ENCODE assay signal across 8 cellular contexts in genomic region chr1:161158316-161159016, GRCh38. TPM values are rescaled to one million over a fixed set of nuclear protein-coding genes. Genes with fewer than 3 reads are reported as not detected.
DNase-seq lines count a peak whose midpoint lies in the region; ATAC-seq and FAIRE-seq lines count a peak whose summit lies in the region.

No MANE protein-coding gene starts in this region.

- DNase-seq in NCI-H748 (lab: John Stamatoyannopoulos, UW; ENCODE audit: unreplicated experiment) (peak; percentile 31), NCI-H748 treated with DMSO at 0.1 percent for 48 hours (lab: John Stamatoyannopoulos, UW) (no peak), iPS DF 6.9 (ENCODE audit: low read depth, low spot score) (no peak), SK-N-DZ (ENCODE audit: low spot score) (no peak), urothelium cell line (ENCODE audit: low spot score) (no peak)
- DNase-seq in activated CD4-positive, alpha-beta memory T cell treated with anti-CD3 and anti-CD28 coated beads for 36 hours = no peak

- CTCF ChIA-PET in activated CD4-positive, alpha-beta memory T cell treated with anti-CD3 and anti-CD28 coated beads for 36 hours (lab: Charles Lee) = interaction anchor here (0.6 to 1.9 kb wide), 4 partner anchors 11 to 447 kb away, joined by 3 to 4 read pairs (median 3); partner anchors contain the start of gene CD48

- H3K9ac ChIP-seq in stomach smooth muscle (ENCODE audit: low read length in 2 of 2) = peak overlapping the region; percentile 78 to 89

- WGBS in iPS DF 6.9 (ENCODE audit: insufficient coverage, insufficient read length) = no CpG with 5 or more reads among the region's 9 CpGs

- no peak overlapping the region for H3K27ac ChIP-seq in iPS DF 6.9 (ENCODE audit: low read length)
- peak overlapping the region; percentile 83 for H3K27ac ChIP-seq in stomach smooth muscle (ENCODE audit: low read length)

- H3K4me3 ChIP-seq in iPS DF 6.9 (ENCODE audit: low read length) (peak overlapping the region; percentile 72; the same call in 1 of the 2 replicates), stomach smooth muscle (ENCODE audit: low read length in 2 of 2) (peak overlapping the region; percentile 90 to 97)

- peak overlapping the region; percentile 81 for H3K27ac Mint-ChIP-seq in activated CD4-positive, alpha-beta memory T cell treated with anti-CD3 and anti-CD28 coated beads for 36 hours

- no peak for FAIRE-seq in urothelium cell line (lab: Jason Lieb, UNC)

- no peak for ATAC-seq in GM21619 (IDR thresholded peaks at IDR 0.05; ENCODE audit: unreplicated experiment)

- POLR2A ChIA-PET in activated CD4-positive, alpha-beta memory T cell treated with anti-CD3 and anti-CD28 coated beads for 36 hours (lab: Charles Lee) = interaction anchor here (0.9 to 1.3 kb wide), 3 partner anchors 26 to 41 kb away, joined by 3 to 4 read pairs (median 3); partner anchors contain the start of gene DEDD

- H3K4me3 Mint-ChIP-seq in activated CD4-positive, alpha-beta memory T cell treated with anti-CD3 and anti-CD28 coated beads for 36 hours = peak overlapping the region; percentile 78

- no peaks in the 10 kb centered on the region for H3K27me3 Mint-ChIP-seq in activated CD4-positive, alpha-beta memory T cell treated with anti-CD3 and anti-CD28 coated beads for 36 hours

- peaks cover 55% of the 10 kb centered on the region for H3K4me1 Mint-ChIP-seq in activated CD4-positive, alpha-beta memory T cell treated with anti-CD3 and anti-CD28 coated beads for 36 hours (ENCODE audit: low read depth)

- H3K4me1 ChIP-seq in iPS DF 6.9 (ENCODE audit: control insufficient read depth, insufficient read depth, low read length) (no peaks in the 10 kb centered on the region), stomach smooth muscle (ENCODE audit: control insufficient read depth, insufficient read depth, low read length) (peaks cover 34% of the 10 kb centered on the region)

- peaks cover 31% of the 10 kb centered on the region for H3K36me3 Mint-ChIP-seq in activated CD4-positive, alpha-beta memory T cell treated with anti-CD3 and anti-CD28 coated beads for 36 hours

- H3K9me3 Mint-ChIP-seq in activated CD4-positive, alpha-beta memory T cell treated with anti-CD3 and anti-CD28 coated beads for 36 hours = no peaks in the 10 kb centered on the region

- H3K36me3 ChIP-seq in iPS DF 6.9 (ENCODE audit: control insufficient read depth, insufficient read depth, low read length) (peaks cover 3% of the 10 kb centered on the region; the same call in 1 of the 2 replicates), stomach smooth muscle (ENCODE audit: control insufficient read depth in 2 of 2, insufficient read depth in 2 of 2, low read length in 2 of 2) (peaks cover 9 to 31% of the 10 kb centered on the region in 2 donors)

- no peaks in the 10 kb centered on the region for H3K27me3 ChIP-seq in iPS DF 6.9 (ENCODE audit: control insufficient read depth, insufficient read depth, low read length)
- no peaks in the 10 kb centered on the region for H3K27me3 ChIP-seq in stomach smooth muscle (ENCODE audit: control insufficient read depth in 1 of 2, insufficient read depth in 2 of 2, low read length in 2 of 2)

- intact Hi-C loops in activated CD4-positive, alpha-beta memory T cell treated with anti-CD3 and anti-CD28 coated beads for 36 hours (cut with micrococcal nuclease) = no loop called here

- H3K9me3 ChIP-seq in iPS DF 6.9 (ENCODE audit: control insufficient read depth, insufficient read depth, low read length) (no peaks in the 10 kb centered on the region), stomach smooth muscle (ENCODE audit: control insufficient read depth in 2 of 2, low read length in 2 of 2) (no peaks in the 10 kb centered on the region)

RNA-seq across cellular contexts. Expression of gene USP21, which starts 0.8 kb away (rescaled TPM):
- total RNA-seq in activated CD4-positive, alpha-beta memory T cell treated with anti-CD3 and anti-CD28 coated beads for 36 hours = 10 to 100 TPM; 25.4 to 28.6 TPM
- polyA plus RNA-seq in SK-N-DZ (2014; cell fraction: cytosol; rRNA removed) = 10.5 and 20.0 TPM in 2 replicates
- polyA plus RNA-seq in SK-N-DZ (2014; cell fraction: nucleus; rRNA removed) = 104 and 163 TPM in 2 replicates

RNA-seq across cellular contexts. Expression of gene UFC1, which starts 4.7 kb away (rescaled TPM):
- total RNA-seq in activated CD4-positive, alpha-beta memory T cell treated with anti-CD3 and anti-CD28 coated beads for 36 hours = 10 to 100 TPM; 87.7 to 91.0 TPM
- 73.7 and 87.5 TPM in 2 replicates for polyA plus RNA-seq in SK-N-DZ (2014; cell fraction: cytosol; rRNA removed)
- 45.2 and 53.2 TPM in 2 replicates for polyA plus RNA-seq in SK-N-DZ (2014; cell fraction: nucleus; rRNA removed)

RNA-seq across cellular contexts. Expression of gene PPOX, which starts 7.8 kb away (rescaled TPM):
- 10 to 100 TPM; 27.0 to 30.7 TPM for total RNA-seq in activated CD4-positive, alpha-beta memory T cell treated with anti-CD3 and anti-CD28 coated beads for 36 hours
- polyA plus RNA-seq in SK-N-DZ (2014; cell fraction: cytosol; rRNA removed) = 41.3 and 58.6 TPM in 2 replicates
- 263 and 291 TPM in 2 replicates for polyA plus RNA-seq in SK-N-DZ (2014; cell fraction: nucleus; rRNA removed)

RNA-seq across cellular contexts. Expression of gene B4GALT3, which starts 18.8 kb away (rescaled TPM):
- 10 to 100 TPM; 46.3 to 50.9 TPM for total RNA-seq in activated CD4-positive, alpha-beta memory T cell treated with anti-CD3 and anti-CD28 coated beads for 36 hours
- 62.1 and 67.2 TPM in 2 replicates for polyA plus RNA-seq in SK-N-DZ (2014; cell fraction: cytosol; rRNA removed)
- 52.3 and 64.2 TPM in 2 replicates for polyA plus RNA-seq in SK-N-DZ (2014; cell fraction: nucleus; rRNA removed)

RNA-seq across cellular contexts. Expression of gene DEDD, which starts 26.0 kb away (rescaled TPM):
- 10 to 100 TPM; 35.0 to 40.2 TPM for total RNA-seq in activated CD4-positive, alpha-beta memory T cell treated with anti-CD3 and anti-CD28 coated beads for 36 hours
- polyA plus RNA-seq in SK-N-DZ (2014; cell fraction: cytosol; rRNA removed) = 22.1 and 29.9 TPM in 2 replicates
- polyA plus RNA-seq in SK-N-DZ (2014; cell fraction: nucleus; rRNA removed) = 15.3 and 16.5 TPM in 2 replicates
